ENCODE assay signal across 17 cellular contexts in genomic region chr1:198726455-198726854, GRCh38.
DNase-seq lines count a peak whose midpoint lies in the region; ATAC-seq, FAIRE-seq and TF ChIP-seq lines count a peak whose summit lies in the region.
"Had no signal": no experiment of that assay in that cellular context is flagged by ENCODE, and none has a peak within 500 bp of the region (broad histone marks: within the 10 kb centered on the region; RNA-seq: fewer than 3 reads in every experiment).

No MANE protein-coding gene starts in this region.

- H3K4me3 ChIP-seq in fibroblast of pulmonary artery (replicated peaks; ENCODE audit: low read depth, low read length) (no peak overlapping the region), lower lobe of right lung (no peak overlapping the region)
- H3K4me3 ChIP-seq: heart right ventricle, K562, lung, pancreas, SJSA1 had no signal

- H3K4me1 ChIP-seq in lower lobe of right lung, result no peaks in the 10 kb centered on the region
- H3K4me1 ChIP-seq: BE2C, heart right ventricle, SJSA1 had no signal

- no peaks in the 10 kb centered on the region for H3K27me3 ChIP-seq in lower lobe of right lung (ENCODE audit: low read depth)
- H3K27me3 ChIP-seq: BE2C, heart right ventricle, pancreas, SJSA1 had no signal

- no peak for FAIRE-seq in GM12891 (lab: Jason Lieb, UNC)
- FAIRE-seq: K562, pancreas had no signal

- CTCF ChIA-PET in activated naive CD4-positive, alpha-beta T cell treated with anti-CD3 and anti-CD28 coated beads for 36 hours (lab: Charles Lee), result interaction anchor here (0.6 kb wide), 1 partner anchor 21 kb away, joined by 3 read pairs; no protein-coding TSS in a partner anchor

- H3K27ac ChIP-seq in lower lobe of right lung, result no peak overlapping the region
- H3K27ac ChIP-seq: heart right ventricle, pancreas, SJSA1 had no signal

- H3K27me3 Mint-ChIP-seq in activated naive CD4-positive, alpha-beta T cell treated with anti-CD3 and anti-CD28 coated beads for 36 hours (ENCODE audit: low read depth), result no peaks in the 10 kb centered on the region
- H3K27me3 Mint-ChIP-seq in activated T-helper 1 cell treated with anti-CD3 and anti-CD28 coated beads, Interleukin-12 subunit alpha, Interleukin-12 subunit beta, Interleukin-2, Interleukin-4 antibody, amounts not matched to agents 30 ng/mL and 10 ng/mL and 1 ng/mL, durations not matched to agents 14 hours and 24 hours and 36 hours (ENCODE audit: insufficient read depth), result no peaks in the 10 kb centered on the region
- no peaks in the 10 kb centered on the region for H3K27me3 Mint-ChIP-seq in stimulated activated naive CD8-positive, alpha-beta T cell treated with anti-CD3 and anti-CD28 coated beads, Interleukin-15, amount 100 ng/mL, for 72 hours

- no peak for TF ChIP-seq POLR2A in GM12891 (IDR thresholded peaks at IDR 0.05; ENCODE audit: low read depth, low read length)

- DNase-seq in activated naive CD4-positive, alpha-beta T cell treated with anti-CD3 and anti-CD28 coated beads for 36 hours, result no peak
- DNase-seq in activated naive CD4-positive, alpha-beta T cell treated with anti-CD3 and anti-CD28 coated beads, Interleukin-2, amount 50 U/mL, for 16 hours, result no peak
- no peak for DNase-seq in activated T-helper 1 cell treated with anti-CD3 and anti-CD28 coated beads, Interleukin-12 subunit alpha, Interleukin-12 subunit beta, Interleukin-2, Interleukin-4 antibody, amounts not matched to agents 30 ng/mL and 10 ng/mL and 1 ng/mL, durations not matched to agents 14 hours and 24 hours and 36 hours (ENCODE audit: low spot score)
- DNase-seq in fibroblast of pulmonary artery (ENCODE audit: low read depth), result peak; percentile 58
- DNase-seq in stimulated activated naive CD8-positive, alpha-beta T cell treated with anti-CD3 and anti-CD28 coated beads, Interleukin-15, amount 100 ng/mL, for 72 hours, result no peak
- DNase-seq in lower lobe of right lung, result no peak
- no peak for DNase-seq in GM12891 (ENCODE audit: insufficient read length, low spot score)
- DNase-seq: BE2C; effector CD4-positive, alpha-beta T cell; GDM1; heart right ventricle; NCI-H748 treated with DMSO at 0.1 percent for 48 hours; pancreas had no signal

- H3K36me3 ChIP-seq in lower lobe of right lung, result peaks cover 23% of the 10 kb centered on the region
- H3K36me3 ChIP-seq: BE2C, pancreas, SJSA1 had no signal

- H3K9me3 Mint-ChIP-seq in activated naive CD4-positive, alpha-beta T cell treated with anti-CD3 and anti-CD28 coated beads for 36 hours, result no peaks in the 10 kb centered on the region
- no peaks in the 10 kb centered on the region for H3K9me3 Mint-ChIP-seq in activated T-helper 1 cell treated with anti-CD3 and anti-CD28 coated beads, Interleukin-12 subunit alpha, Interleukin-12 subunit beta, Interleukin-2, Interleukin-4 antibody, amounts not matched to agents 30 ng/mL and 10 ng/mL and 1 ng/mL, durations not matched to agents 14 hours and 24 hours and 36 hours
- H3K9me3 Mint-ChIP-seq in stimulated activated naive CD8-positive, alpha-beta T cell treated with anti-CD3 and anti-CD28 coated beads, Interleukin-15, amount 100 ng/mL, for 72 hours, result peaks cover 0 to 3% of the 10 kb centered on the region in 2 donors

- H3K4me1 Mint-ChIP-seq in activated naive CD4-positive, alpha-beta T cell treated with anti-CD3 and anti-CD28 coated beads for 36 hours (ENCODE audit: low read depth), result peaks cover 63% of the 10 kb centered on the region
- H3K4me1 Mint-ChIP-seq in activated T-helper 1 cell treated with anti-CD3 and anti-CD28 coated beads, Interleukin-12 subunit alpha, Interleukin-12 subunit beta, Interleukin-2, Interleukin-4 antibody, amounts not matched to agents 30 ng/mL and 10 ng/mL and 1 ng/mL, durations not matched to agents 14 hours and 24 hours and 36 hours (ENCODE audit: low read depth), result peaks cover 63% of the 10 kb centered on the region
- peaks cover 69% of the 10 kb centered on the region for H3K4me1 Mint-ChIP-seq in stimulated activated naive CD8-positive, alpha-beta T cell treated with anti-CD3 and anti-CD28 coated beads, Interleukin-15, amount 100 ng/mL, for 72 hours

- H3K36me3 Mint-ChIP-seq in activated naive CD4-positive, alpha-beta T cell treated with anti-CD3 and anti-CD28 coated beads for 36 hours (ENCODE audit: low read depth), result peaks cover 63% of the 10 kb centered on the region
- H3K36me3 Mint-ChIP-seq in activated T-helper 1 cell treated with anti-CD3 and anti-CD28 coated beads, Interleukin-12 subunit alpha, Interleukin-12 subunit beta, Interleukin-2, Interleukin-4 antibody, amounts not matched to agents 30 ng/mL and 10 ng/mL and 1 ng/mL, durations not matched to agents 14 hours and 24 hours and 36 hours (ENCODE audit: low read depth), result peaks cover 56% of the 10 kb centered on the region

- peak overlapping the region; percentile 82 for H3K27ac Mint-ChIP-seq in activated naive CD4-positive, alpha-beta T cell treated with anti-CD3 and anti-CD28 coated beads for 36 hours
- peak overlapping the region; percentile 22 for H3K27ac Mint-ChIP-seq in activated T-helper 1 cell treated with anti-CD3 and anti-CD28 coated beads, Interleukin-12 subunit alpha, Interleukin-12 subunit beta, Interleukin-2, Interleukin-4 antibody, amounts not matched to agents 30 ng/mL and 10 ng/mL and 1 ng/mL, durations not matched to agents 14 hours and 24 hours and 36 hours
- H3K27ac Mint-ChIP-seq in stimulated activated naive CD8-positive, alpha-beta T cell treated with anti-CD3 and anti-CD28 coated beads, Interleukin-15, amount 100 ng/mL, for 72 hours, result no peak overlapping the region

- intact Hi-C loops in activated naive CD4-positive, alpha-beta T cell treated with anti-CD3 and anti-CD28 coated beads for 36 hours (cut with micrococcal nuclease), result loop anchor here (1.0 to 2.0 kb wide), 3 partner anchors 8 to 28 kb away; no protein-coding TSS in a partner anchor
- intact Hi-C loops in activated T-helper 1 cell treated with anti-CD3 and anti-CD28 coated beads, Interleukin-12 subunit alpha, Interleukin-12 subunit beta, Interleukin-2, Interleukin-4 antibody, amounts not matched to agents 30 ng/mL and 10 ng/mL and 1 ng/mL, durations not matched to agents 14 hours and 24 hours and 36 hours (cut with micrococcal nuclease), result loop anchor here (1.0 to 2.0 kb wide), 2 partner anchors 8 to 14 kb away; no protein-coding TSS in a partner anchor
- intact Hi-C loops in lower lobe of right lung (cut with DNase I), result no loop called here

- H3K4me3 Mint-ChIP-seq in activated naive CD4-positive, alpha-beta T cell treated with anti-CD3 and anti-CD28 coated beads for 36 hours, result no peak overlapping the region
- H3K4me3 Mint-ChIP-seq in activated T-helper 1 cell treated with anti-CD3 and anti-CD28 coated beads, Interleukin-12 subunit alpha, Interleukin-12 subunit beta, Interleukin-2, Interleukin-4 antibody, amounts not matched to agents 30 ng/mL and 10 ng/mL and 1 ng/mL, durations not matched to agents 14 hours and 24 hours and 36 hours, result no peak overlapping the region
- no peak overlapping the region for H3K4me3 Mint-ChIP-seq in stimulated activated naive CD8-positive, alpha-beta T cell treated with anti-CD3 and anti-CD28 coated beads, Interleukin-15, amount 100 ng/mL, for 72 hours

- H3K9me3 ChIP-seq in lower lobe of right lung, result no peaks in the 10 kb centered on the region
- H3K9me3 ChIP-seq: BE2C, heart right ventricle, pancreas, SJSA1 had no signal

- TF ChIP-seq CTCF in fibroblast of pulmonary artery (IDR thresholded peaks at IDR 0.05; ENCODE audit: low read length, missing control alignments) (no peak), lower lobe of right lung (IDR thresholded peaks at IDR 0.05) (no peak)

- ATAC-seq in stimulated activated naive CD8-positive, alpha-beta T cell treated with anti-CD3 and anti-CD28 coated beads, Interleukin-15, amount 100 ng/mL, for 72 hours, result peak; percentile 12
- ATAC-seq in GM18502 (IDR thresholded peaks at IDR 0.05; ENCODE audit: poor library complexity, unreplicated experiment), result no peak
- ATAC-seq in lower lobe of right lung, result no peak
- ATAC-seq: heart right ventricle, K562 had no signal

TF ChIP-seq in GM12891, 5 proteins besides CTCF, POLR2A, EP300 and RAD21:
- TF ChIP-seq POU2F2 (IDR thresholded peaks at IDR 0.05; ENCODE audit: low read depth, low read length), result no peak
- TF ChIP-seq SPI1 (IDR thresholded peaks at IDR 0.05; ENCODE audit: low read depth, low read length), result no peak
- no peak for TF ChIP-seq PAX5 (IDR thresholded peaks at IDR 0.05; ENCODE audit: insufficient read depth, low read length, severe bottlenecking)
- no peak for TF ChIP-seq TAF1 (IDR thresholded peaks at IDR 0.05; ENCODE audit: low read depth, low read length)
- TF ChIP-seq POLR2AphosphoS5 (IDR thresholded peaks at IDR 0.05; ENCODE audit: low read depth, low read length), result no peak

Comparison
In these comparisons a context has a peak if more than half of its experiments do, and no peak if none do; other contexts are left out.
1. H3K27ac Mint-ChIP-seq: peak in activated naive CD4-positive, alpha-beta T cell treated with anti-CD3 and anti-CD28 coated beads for 36 hours (single experiment) and activated T-helper 1 cell treated with anti-CD3 and anti-CD28 coated beads, Interleukin-12 subunit alpha, Interleukin-12 subunit beta, Interleukin-2, Interleukin-4 antibody, amounts not matched to agents 30 ng/mL and 10 ng/mL and 1 ng/mL, durations not matched to agents 14 hours and 24 hours and 36 hours (single experiment); none in stimulated activated naive CD8-positive, alpha-beta T cell treated with anti-CD3 and anti-CD28 coated beads, Interleukin-15, amount 100 ng/mL, for 72 hours (0 of 2).